Comparison of ENCODE assay signal across 1 cellular context in the genomic region with DNA sequence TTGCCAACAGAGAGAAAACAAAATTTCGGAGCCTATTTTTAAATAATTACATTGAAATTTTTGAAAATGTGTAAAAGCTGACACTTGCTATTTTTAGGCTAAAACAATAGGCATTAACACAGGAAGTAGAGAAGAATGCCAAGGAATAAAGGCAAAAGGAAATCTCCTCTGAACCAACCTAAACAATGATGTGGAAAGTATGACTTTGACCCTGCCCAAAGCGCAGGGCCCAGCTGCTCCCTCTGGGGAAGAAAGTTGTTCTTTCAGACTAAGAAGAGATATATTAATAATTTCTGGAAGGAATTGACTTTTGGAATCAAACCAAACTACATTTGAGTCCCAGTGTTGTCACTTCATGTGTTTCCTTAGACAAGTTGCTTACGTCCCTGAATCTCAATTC.
TF ChIP-seq lines count a peak whose summit lies in the region.

No MANE protein-coding gene starts in this region.

TF ChIP-seq in GM23338, 12 proteins besides CTCF, POLR2A, EP300 and RAD21 (continued from another document):
- TF ChIP-seq, protein P1, sequence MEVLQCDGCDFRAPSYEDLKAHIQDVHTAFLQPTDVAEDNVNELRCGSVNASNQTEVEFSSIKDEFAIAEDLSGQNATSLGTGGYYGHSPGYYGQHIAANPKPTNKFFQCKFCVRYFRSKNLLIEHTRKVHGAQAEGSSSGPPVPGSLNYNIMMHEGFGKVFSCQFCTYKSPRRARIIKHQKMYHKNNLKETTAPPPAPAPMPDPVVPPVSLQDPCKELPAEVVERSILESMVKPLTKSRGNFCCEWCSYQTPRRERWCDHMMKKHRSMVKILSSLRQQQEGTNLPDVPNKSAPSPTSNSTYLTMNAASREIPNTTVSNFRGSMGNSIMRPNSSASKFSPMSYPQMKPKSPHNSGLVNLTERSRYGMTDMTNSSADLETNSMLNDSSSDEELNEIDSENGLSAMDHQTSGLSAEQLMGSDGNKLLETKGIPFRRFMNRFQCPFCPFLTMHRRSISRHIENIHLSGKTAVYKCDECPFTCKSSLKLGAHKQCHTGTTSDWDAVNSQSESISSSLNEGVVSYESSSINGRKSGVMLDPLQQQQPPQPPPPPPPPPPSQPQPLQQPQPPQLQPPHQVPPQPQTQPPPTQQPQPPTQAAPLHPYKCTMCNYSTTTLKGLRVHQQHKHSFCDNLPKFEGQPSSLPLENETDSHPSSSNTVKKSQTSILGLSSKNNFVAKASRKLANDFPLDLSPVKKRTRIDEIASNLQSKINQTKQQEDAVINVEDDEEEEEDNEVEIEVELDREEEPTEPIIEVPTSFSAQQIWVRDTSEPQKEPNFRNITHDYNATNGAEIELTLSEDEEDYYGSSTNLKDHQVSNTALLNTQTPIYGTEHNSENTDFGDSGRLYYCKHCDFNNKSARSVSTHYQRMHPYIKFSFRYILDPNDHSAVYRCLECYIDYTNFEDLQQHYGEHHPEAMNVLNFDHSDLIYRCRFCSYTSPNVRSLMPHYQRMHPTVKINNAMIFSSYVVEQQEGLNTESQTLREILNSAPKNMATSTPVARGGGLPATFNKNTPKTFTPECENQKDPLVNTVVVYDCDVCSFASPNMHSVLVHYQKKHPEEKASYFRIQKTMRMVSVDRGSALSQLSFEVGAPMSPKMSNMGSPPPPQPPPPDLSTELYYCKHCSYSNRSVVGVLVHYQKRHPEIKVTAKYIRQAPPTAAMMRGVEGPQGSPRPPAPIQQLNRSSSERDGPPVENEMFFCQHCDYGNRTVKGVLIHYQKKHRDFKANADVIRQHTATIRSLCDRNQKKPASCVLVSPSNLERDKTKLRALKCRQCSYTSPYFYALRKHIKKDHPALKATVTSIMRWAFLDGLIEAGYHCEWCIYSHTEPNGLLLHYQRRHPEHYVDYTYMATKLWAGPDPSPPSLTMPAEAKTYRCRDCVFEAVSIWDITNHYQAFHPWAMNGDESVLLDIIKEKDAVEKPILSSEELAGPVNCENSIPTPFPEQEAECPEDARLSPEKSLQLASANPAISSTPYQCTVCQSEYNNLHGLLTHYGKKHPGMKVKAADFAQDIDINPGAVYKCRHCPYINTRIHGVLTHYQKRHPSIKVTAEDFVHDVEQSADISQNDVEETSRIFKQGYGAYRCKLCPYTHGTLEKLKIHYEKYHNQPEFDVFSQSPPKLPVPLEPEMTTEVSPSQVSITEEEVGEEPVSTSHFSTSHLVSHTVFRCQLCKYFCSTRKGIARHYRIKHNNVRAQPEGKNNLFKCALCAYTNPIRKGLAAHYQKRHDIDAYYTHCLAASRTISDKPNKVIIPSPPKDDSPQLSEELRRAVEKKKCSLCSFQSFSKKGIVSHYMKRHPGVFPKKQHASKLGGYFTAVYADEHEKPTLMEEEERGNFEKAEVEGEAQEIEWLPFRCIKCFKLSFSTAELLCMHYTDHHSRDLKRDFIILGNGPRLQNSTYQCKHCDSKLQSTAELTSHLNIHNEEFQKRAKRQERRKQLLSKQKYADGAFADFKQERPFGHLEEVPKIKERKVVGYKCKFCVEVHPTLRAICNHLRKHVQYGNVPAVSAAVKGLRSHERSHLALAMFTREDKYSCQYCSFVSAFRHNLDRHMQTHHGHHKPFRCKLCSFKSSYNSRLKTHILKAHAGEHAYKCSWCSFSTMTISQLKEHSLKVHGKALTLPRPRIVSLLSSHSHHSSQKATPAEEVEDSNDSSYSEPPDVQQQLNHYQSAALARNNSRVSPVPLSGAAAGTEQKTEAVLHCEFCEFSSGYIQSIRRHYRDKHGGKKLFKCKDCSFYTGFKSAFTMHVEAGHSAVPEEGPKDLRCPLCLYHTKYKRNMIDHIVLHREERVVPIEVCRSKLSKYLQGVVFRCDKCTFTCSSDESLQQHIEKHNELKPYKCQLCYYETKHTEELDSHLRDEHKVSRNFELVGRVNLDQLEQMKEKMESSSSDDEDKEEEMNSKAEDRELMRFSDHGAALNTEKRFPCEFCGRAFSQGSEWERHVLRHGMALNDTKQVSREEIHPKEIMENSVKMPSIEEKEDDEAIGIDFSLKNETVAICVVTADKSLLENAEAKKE (CRISPR knock-in tag; IDR thresholded peaks at IDR 0.05): no peak
- TF ChIP-seq, protein P2, sequence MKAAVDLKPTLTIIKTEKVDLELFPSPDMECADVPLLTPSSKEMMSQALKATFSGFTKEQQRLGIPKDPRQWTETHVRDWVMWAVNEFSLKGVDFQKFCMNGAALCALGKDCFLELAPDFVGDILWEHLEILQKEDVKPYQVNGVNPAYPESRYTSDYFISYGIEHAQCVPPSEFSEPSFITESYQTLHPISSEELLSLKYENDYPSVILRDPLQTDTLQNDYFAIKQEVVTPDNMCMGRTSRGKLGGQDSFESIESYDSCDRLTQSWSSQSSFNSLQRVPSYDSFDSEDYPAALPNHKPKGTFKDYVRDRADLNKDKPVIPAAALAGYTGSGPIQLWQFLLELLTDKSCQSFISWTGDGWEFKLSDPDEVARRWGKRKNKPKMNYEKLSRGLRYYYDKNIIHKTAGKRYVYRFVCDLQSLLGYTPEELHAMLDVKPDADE (IDR thresholded peaks at IDR 0.05): no peak
- TF ChIP-seq EZH2phosphoT487 (IDR thresholded peaks at IDR 0.05; ENCODE audit: unreplicated experiment) (no peak), STAT1 (IDR thresholded peaks at IDR 0.05; ENCODE audit: unreplicated experiment) (no peak), ZNF331 (CRISPR knock-in tag; IDR thresholded peaks at IDR 0.05; ENCODE audit: low read depth) (no peak), NANOG (IDR thresholded peaks at IDR 0.05; ENCODE audit: borderline replicate concordance) (no peak), POLR2AphosphoS5 (IDR thresholded peaks at IDR 0.05; ENCODE audit: low read depth) (no peak)
